ENCODE assay signal across 11 cellular contexts in the genomic region with DNA sequence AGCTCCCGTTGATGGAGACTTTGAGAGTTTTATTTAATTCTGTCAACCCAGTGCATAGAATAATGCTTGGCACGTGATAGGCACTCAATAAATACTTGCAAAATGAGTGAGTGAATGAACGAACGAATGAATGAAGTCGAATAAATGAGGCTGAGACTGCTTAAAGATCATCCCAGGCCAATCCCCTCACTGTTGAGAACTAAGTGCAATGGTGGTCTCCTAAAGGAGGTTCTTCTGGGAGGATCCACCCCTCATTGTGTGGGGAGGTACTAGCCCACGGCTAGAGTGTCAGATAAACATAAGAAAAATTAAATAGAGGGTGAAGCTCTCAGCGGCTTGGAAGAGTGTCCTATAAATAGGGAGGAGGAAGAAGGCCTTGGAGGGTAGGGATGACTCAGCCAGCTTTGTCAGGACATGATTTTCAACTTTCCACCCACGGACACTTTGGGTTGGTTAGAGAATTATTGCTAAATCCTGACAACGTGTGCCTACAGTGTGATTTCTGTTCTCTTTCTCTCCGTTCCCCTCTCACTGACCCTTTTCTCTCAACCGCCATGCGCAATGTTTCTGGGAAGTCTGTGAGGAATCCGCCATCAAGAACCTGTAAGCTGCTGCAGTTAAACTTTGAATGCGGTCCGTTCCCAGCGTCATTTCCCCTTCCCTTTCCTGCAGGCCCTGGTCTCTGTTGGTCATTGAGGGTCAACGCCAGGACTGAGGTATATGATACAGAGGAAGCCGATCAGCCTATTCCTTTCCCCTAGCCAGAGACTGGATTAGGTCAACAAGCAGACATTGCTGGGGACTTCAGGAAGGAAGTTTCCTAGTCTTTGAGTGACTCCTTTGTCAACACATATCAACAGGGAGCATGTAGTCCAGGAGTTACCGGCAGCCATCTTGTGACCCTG.
DNase-seq lines count a peak whose midpoint lies in the region; ATAC-seq and TF ChIP-seq lines count a peak whose summit lies in the region.
"Had no signal": no experiment of that assay in that cellular context is flagged by ENCODE, and none has a peak within 500 bp of the region (broad histone marks: within the 10 kb centered on the region; RNA-seq: fewer than 3 reads in every experiment).

No MANE protein-coding gene starts in this region.

- H3K27ac Mint-ChIP-seq in endothelial cell (ENCODE audit: unreplicated experiment): peak overlapping the region; percentile 90

- H3K4me1 Mint-ChIP-seq in endothelial cell (ENCODE audit: unreplicated experiment): peaks cover 16% of the 10 kb centered on the region

- H3K27me3 Mint-ChIP-seq in endothelial cell (ENCODE audit: unreplicated experiment): peaks cover 5% of the 10 kb centered on the region

- TF ChIP-seq CTCF in endothelial cell (IDR thresholded peaks at IDR 0.05; ENCODE audit: unreplicated experiment) (no peak), GM13977 (IDR thresholded peaks at IDR 0.05; ENCODE audit: extremely low read depth, insufficient read depth, missing control alignments) (no peak)

- no peak for ATAC-seq in GM21367 (IDR thresholded peaks at IDR 0.05; ENCODE audit: unreplicated experiment)
- ATAC-seq: A549 had no signal

- H3K4me3 Mint-ChIP-seq in endothelial cell (ENCODE audit: unreplicated experiment): no peak overlapping the region

- DNase-seq in A172 (ENCODE audit: low spot score) (peak; percentile 85), MV-4-11 (lab: John Stamatoyannopoulos, UW) (peak; percentile 100), endothelial cell (ENCODE audit: low spot score) (peak; percentile 11), mucosa of gallbladder (ENCODE audit: low spot score) (peak; percentile 34), NAMALWA (ENCODE audit: low spot score) (no peak), G401 (ENCODE audit: low spot score) (no peak), GM13977 (ENCODE audit: low spot score) (no peak)
- DNase-seq: activated CD4-positive, CD25-positive, alpha-beta regulatory T cell; NCI-H1092 had no signal

- H3K9me3 Mint-ChIP-seq in endothelial cell (ENCODE audit: unreplicated experiment): no peaks in the 10 kb centered on the region

- in situ Hi-C loops in G401 (cut with HindIII; ENCODE audit: low sequenced_read_pairs): no loop called here
- in situ Hi-C loops in GM13977 (cut with MboI; ENCODE audit: low pct_unique_long_range_greater_than_20kb, low sequenced_read_pairs, unreplicated experiment): no loop called here

- no peaks in the 10 kb centered on the region for H3K36me3 Mint-ChIP-seq in endothelial cell (ENCODE audit: low read depth, unreplicated experiment)

Comparison
In these comparisons a context has a peak if more than half of its experiments do, and no peak if none do; other contexts are left out.
1. DNase-seq: peak in A172 (single experiment), MV-4-11 (single experiment), endothelial cell (single experiment) and mucosa of gallbladder (single experiment); none in NAMALWA (single experiment), G401 (single experiment) and GM13977 (single experiment).